In genomic region chr4:147801820-147802219, GRCh38 we compare ENCODE assay signal across 2 cellular contexts.
TF ChIP-seq lines count a peak whose summit lies in the region.

No MANE protein-coding gene starts in this region.

TF ChIP-seq in HEK293T, 16 proteins besides CTCF, POLR2A, EP300 and RAD21 (continued from another document):
- TF ChIP-seq ZNF384 (IDR thresholded peaks at IDR 0.05) (no peak), ARNT (IDR thresholded peaks at IDR 0.05) (no peak), SP1 (IDR thresholded peaks at IDR 0.05) (no peak)
TF ChIP-seq in HEK293T: peak in this region for 1.

TF ChIP-seq in GM12878, 131 proteins besides CTCF, POLR2A, EP300 and RAD21 (continued from another document):
- TF ChIP-seq, protein P1, sequence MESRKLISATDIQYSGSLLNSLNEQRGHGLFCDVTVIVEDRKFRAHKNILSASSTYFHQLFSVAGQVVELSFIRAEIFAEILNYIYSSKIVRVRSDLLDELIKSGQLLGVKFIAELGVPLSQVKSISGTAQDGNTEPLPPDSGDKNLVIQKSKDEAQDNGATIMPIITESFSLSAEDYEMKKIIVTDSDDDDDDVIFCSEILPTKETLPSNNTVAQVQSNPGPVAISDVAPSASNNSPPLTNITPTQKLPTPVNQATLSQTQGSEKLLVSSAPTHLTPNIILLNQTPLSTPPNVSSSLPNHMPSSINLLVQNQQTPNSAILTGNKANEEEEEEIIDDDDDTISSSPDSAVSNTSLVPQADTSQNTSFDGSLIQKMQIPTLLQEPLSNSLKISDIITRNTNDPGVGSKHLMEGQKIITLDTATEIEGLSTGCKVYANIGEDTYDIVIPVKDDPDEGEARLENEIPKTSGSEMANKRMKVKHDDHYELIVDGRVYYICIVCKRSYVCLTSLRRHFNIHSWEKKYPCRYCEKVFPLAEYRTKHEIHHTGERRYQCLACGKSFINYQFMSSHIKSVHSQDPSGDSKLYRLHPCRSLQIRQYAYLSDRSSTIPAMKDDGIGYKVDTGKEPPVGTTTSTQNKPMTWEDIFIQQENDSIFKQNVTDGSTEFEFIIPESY (IDR thresholded peaks at IDR 0.05): no peak
- TF ChIP-seq ZSCAN29 (IDR thresholded peaks at IDR 0.05): no peak
- no peak for TF ChIP-seq TCF7 (IDR thresholded peaks at IDR 0.05; ENCODE audit: borderline replicate concordance)
- TF ChIP-seq, protein P2, sequence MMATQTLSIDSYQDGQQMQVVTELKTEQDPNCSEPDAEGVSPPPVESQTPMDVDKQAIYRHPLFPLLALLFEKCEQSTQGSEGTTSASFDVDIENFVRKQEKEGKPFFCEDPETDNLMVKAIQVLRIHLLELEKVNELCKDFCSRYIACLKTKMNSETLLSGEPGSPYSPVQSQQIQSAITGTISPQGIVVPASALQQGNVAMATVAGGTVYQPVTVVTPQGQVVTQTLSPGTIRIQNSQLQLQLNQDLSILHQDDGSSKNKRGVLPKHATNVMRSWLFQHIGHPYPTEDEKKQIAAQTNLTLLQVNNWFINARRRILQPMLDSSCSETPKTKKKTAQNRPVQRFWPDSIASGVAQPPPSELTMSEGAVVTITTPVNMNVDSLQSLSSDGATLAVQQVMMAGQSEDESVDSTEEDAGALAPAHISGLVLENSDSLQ (IDR thresholded peaks at IDR 0.05): 0 out of 2 replicates have a peak, but pooled peaks have one; percentile 43
- TF ChIP-seq ZNF687 (IDR thresholded peaks at IDR 0.05): no peak
TF ChIP-seq in GM12878: peak in this region for 1.
